ENCODE assay signal across 1 cellular context in genomic region chr1:152347116-152347728, GRCh38.
TF ChIP-seq lines count a peak whose summit lies in the region.

No MANE protein-coding gene starts in this region.

TF ChIP-seq in Ishikawa, 13 proteins besides CTCF, POLR2A, EP300 and RAD21 (continued from another document):
- no peak for TF ChIP-seq REST (IDR thresholded peaks at IDR 0.05; ENCODE audit: low read depth)
- no peak for TF ChIP-seq EGR1 (IDR thresholded peaks at IDR 0.05)
- no peak for TF ChIP-seq NFIC (IDR thresholded peaks at IDR 0.05)
